Comparison of ENCODE assay signal across 21 cellular contexts in genomic region chrX:1496076-1496475, GRCh38. TPM values are rescaled to one million over a fixed set of nuclear protein-coding genes. Genes with fewer than 3 reads are reported as not detected.
DNase-seq lines count a peak whose midpoint lies in the region; ATAC-seq and TF ChIP-seq lines count a peak whose summit lies in the region.
"Had no signal": no experiment of that assay in that cellular context is flagged by ENCODE, and none has a peak within 500 bp of the region (broad histone marks: within the 10 kb centered on the region; RNA-seq: fewer than 3 reads in every experiment).

No MANE protein-coding gene starts in this region.

- H3K27ac ChIP-seq in upper lobe of right lung, result no peak overlapping the region
- H3K27ac ChIP-seq: adrenal gland, gastrocnemius medialis, KMS-11, PC-9 had no signal

- no peak for DNase-seq in stimulated activated naive CD8-positive, alpha-beta T cell treated with anti-CD3 and anti-CD28 coated beads, Interleukin-15, Interleukin-2, amounts not matched to agents 100 U/mL and 50 U/mL, for 24 hours
- DNase-seq in T-helper 17 cell (no peak), islet precursor cell (peak; percentile 38), upper lobe of right lung (peak; percentile 36), NCI-H1436 (lab: John Stamatoyannopoulos, UW) (no peak), COLO668 (lab: John Stamatoyannopoulos, UW; ENCODE audit: unreplicated experiment) (no peak), left colon (no peak)
- DNase-seq: activated CD4-positive, CD25-positive, alpha-beta regulatory T cell treated with anti-CD3 and anti-CD28 coated beads, Interleukin-2, amount 50 U/mL, for 72 hours; adrenal gland; erythroblast; gastrocnemius medialis; GDM1; left ventricle myocardium superior; NCI-H1092 treated with DMSO at 0.1 percent for 48 hours; NCI-H2107; PC-9; substantia nigra had no signal

- no peak for TF ChIP-seq CTCF in upper lobe of right lung (IDR thresholded peaks at IDR 0.05)

- H3K27ac Mint-ChIP-seq in stimulated activated naive CD8-positive, alpha-beta T cell treated with anti-CD3 and anti-CD28 coated beads, Interleukin-15, Interleukin-2, amounts not matched to agents 100 ng/mL and 50 ng/mL, for 24 hours, result peak overlapping the region; percentile 28
- H3K27ac Mint-ChIP-seq in T-helper 17 cell, result peak overlapping the region; percentile 72

- no peak overlapping the region for H3K4me3 Mint-ChIP-seq in stimulated activated naive CD8-positive, alpha-beta T cell treated with anti-CD3 and anti-CD28 coated beads, Interleukin-15, Interleukin-2, amounts not matched to agents 100 ng/mL and 50 ng/mL, for 24 hours
- H3K4me3 Mint-ChIP-seq in T-helper 17 cell, result no peak overlapping the region

- H3K9me3 Mint-ChIP-seq in stimulated activated naive CD8-positive, alpha-beta T cell treated with anti-CD3 and anti-CD28 coated beads, Interleukin-15, Interleukin-2, amounts not matched to agents 100 ng/mL and 50 ng/mL, for 24 hours, result peaks cover 3% of the 10 kb centered on the region

- H3K4me1 ChIP-seq in upper lobe of right lung, result no peaks in the 10 kb centered on the region
- H3K4me1 ChIP-seq: gastrocnemius medialis had no signal

- intact Hi-C loops in upper lobe of right lung (cut with DNase I) (no loop called here), left colon (cut with DNase I, micrococcal nuclease) (no loop called here)

- H3K36me3 ChIP-seq in upper lobe of right lung, result no peaks in the 10 kb centered on the region
- H3K36me3 ChIP-seq: adrenal gland, gastrocnemius medialis had no signal

- no peak for ATAC-seq in stimulated activated naive CD8-positive, alpha-beta T cell treated with anti-CD3 and anti-CD28 coated beads, Interleukin-15, Interleukin-2, amounts not matched to agents 100 U/mL and 50 U/mL, for 24 hours
- no peak for ATAC-seq in T-helper 17 cell
- no peak for ATAC-seq in upper lobe of right lung
- no peak for ATAC-seq in left colon
- ATAC-seq: gastrocnemius medialis, left ventricle myocardium superior had no signal

- H3K9me3 ChIP-seq in T-helper 17 cell (ENCODE audit: control insufficient read depth, low read length, poor library complexity, severe bottlenecking) (no peaks in the 10 kb centered on the region), upper lobe of right lung (no peaks in the 10 kb centered on the region)
- H3K9me3 ChIP-seq: adrenal gland, gastrocnemius medialis had no signal

- H3K36me3 Mint-ChIP-seq in stimulated activated naive CD8-positive, alpha-beta T cell treated with anti-CD3 and anti-CD28 coated beads, Interleukin-15, Interleukin-2, amounts not matched to agents 100 ng/mL and 50 ng/mL, for 24 hours (ENCODE audit: low read depth), result peaks cover 10% of the 10 kb centered on the region
- peaks cover 5% of the 10 kb centered on the region for H3K36me3 Mint-ChIP-seq in T-helper 17 cell (ENCODE audit: low read depth)

- no peak overlapping the region for H3K4me3 ChIP-seq in upper lobe of right lung
- H3K4me3 ChIP-seq: adrenal gland, gastrocnemius medialis, PC-9 had no signal

- H3K27me3 Mint-ChIP-seq in stimulated activated naive CD8-positive, alpha-beta T cell treated with anti-CD3 and anti-CD28 coated beads, Interleukin-15, Interleukin-2, amounts not matched to agents 100 ng/mL and 50 ng/mL, for 24 hours, result no peaks in the 10 kb centered on the region
- H3K27me3 Mint-ChIP-seq in T-helper 17 cell, result no peaks in the 10 kb centered on the region

- H3K27me3 ChIP-seq in upper lobe of right lung, result no peaks in the 10 kb centered on the region
- H3K27me3 ChIP-seq: adrenal gland, gastrocnemius medialis had no signal

- H3K4me1 Mint-ChIP-seq in stimulated activated naive CD8-positive, alpha-beta T cell treated with anti-CD3 and anti-CD28 coated beads, Interleukin-15, Interleukin-2, amounts not matched to agents 100 ng/mL and 50 ng/mL, for 24 hours (ENCODE audit: low read depth), result peaks cover 46% of the 10 kb centered on the region
- peaks cover 15% of the 10 kb centered on the region for H3K4me1 Mint-ChIP-seq in T-helper 17 cell

RNA-seq across cellular contexts. Expression of gene P2RY8, which starts 40.9 kb away (rescaled TPM):
- total RNA-seq in T-helper 17 cell (100 to 1,000 TPM; 131 to 141 TPM), upper lobe of right lung (3.1 TPM), left colon (1 to 10 TPM in 1 of 2 donors, under 1 TPM in 1; 0.43 to 2.1 TPM)
- total RNA-seq: bronchial epithelial cell, PC-9, SK-MEL-5 had no signal

RNA-seq across cellular contexts. Expression of gene ASMTL, which starts 43.4 kb away (rescaled TPM):
- total RNA-seq in T-helper 17 cell, result 10 to 100 TPM; 33.8 to 34.6 TPM
- 23.8 TPM for total RNA-seq in upper lobe of right lung
- total RNA-seq in left colon, result 10 to 100 TPM; 14.6 to 19.9 TPM

Comparison
In these comparisons a context has a peak if more than half of its experiments do, and no peak if none do; other contexts are left out.
1. DNase-seq: peak in islet precursor cell (single experiment) and upper lobe of right lung (single experiment); none in stimulated activated naive CD8-positive, alpha-beta T cell treated with anti-CD3 and anti-CD28 coated beads, Interleukin-15, Interleukin-2, amounts not matched to agents 100 U/mL and 50 U/mL, for 24 hours (single experiment), T-helper 17 cell (0 of 3), NCI-H1436 (single experiment), COLO668 (single experiment) and left colon (0 of 2).
2. RNA of gene P2RY8, which starts 40.9 kb away (total RNA-seq): 131 to 141 TPM in T-helper 17 cell; 3.1 TPM in upper lobe of right lung (single experiment) and 0.43 to 2.1 TPM in left colon; every median in the first group is over 10 times any median in the second.